ENCODE assay signal across 23 cellular contexts in genomic region chr3:73472429-73472828, GRCh38.
"Had no signal": no experiment of that assay in that cellular context is flagged by ENCODE, and none has a peak within 500 bp of the region (broad histone marks: within the 10 kb centered on the region; RNA-seq: fewer than 3 reads in every experiment).

No MANE protein-coding gene starts in this region.

- H3K36me3 ChIP-seq: sigmoid colon, thoracic aorta, WERI-Rb-1 had no signal

- DNase-seq: activated CD4-positive, alpha-beta T cell treated with anti-CD3 and anti-CD28 coated beads for 1 hour; activated CD4-positive, alpha-beta T cell treated with anti-CD3 and anti-CD28 coated beads, Interleukin-2, amount 50 U/mL, for 1 hour; activated CD8-positive, alpha-beta T cell treated with anti-CD3 and anti-CD28 coated beads, Interleukin-2, amount 10 ng/mL, durations not matched to agents 7 days and 5 days; activated gamma-delta T cell; activated naive CD4-positive, alpha-beta T cell treated with anti-CD3 and anti-CD28 coated beads, Interleukin-2, amount 50 U/mL, for 16 hours; activated naive CD8-positive, alpha-beta T cell treated with anti-CD3 and anti-CD28 coated beads, Interleukin-2, amount 50 U/mL, for 24 hours; caudate nucleus; effector memory CD4-positive, alpha-beta T cell; foreskin melanocyte; hippocampal formation; left ventricle myocardium superior; nephron progenitor cell; sigmoid colon; stimulated activated CD4-positive, alpha-beta T cell treated with anti-CD3 and anti-CD28 coated beads, Interleukin-15, amount 100 ng/mL, for 24 hours; stimulated activated CD4-positive, alpha-beta T cell treated with anti-CD3 and anti-CD28 coated beads, Interleukin-2, amount 100 ng/mL, for 48 hours; stimulated activated CD8-positive, alpha-beta memory T cell treated with anti-CD3 and anti-CD28 coated beads, Interleukin-4, amount 100 ng/mL, for 48 hours; stimulated activated naive B cell treated with anti-CD40 and anti-IgM and Interleukin-4, amounts not matched to agents 10 μg/mL and 1 μg/mL and 100 μg/mL, for 72 hours; T-helper 1 cell; WERI-Rb-1 had no signal

- H3K9me3 ChIP-seq: sigmoid colon, thoracic aorta had no signal

- ATAC-seq: activated CD8-positive, alpha-beta T cell treated with anti-CD3 and anti-CD28 coated beads, Interleukin-2, amount 10 ng/mL, durations not matched to agents 7 days and 5 days; activated naive CD8-positive, alpha-beta T cell treated with anti-CD3 and anti-CD28 coated beads, Interleukin-2, amount 50 U/mL, for 24 hours; esophagus mucosa; stimulated activated naive B cell treated with anti-CD40 and anti-IgM and Interleukin-4, amounts not matched to agents 10 μg/mL and 1 μg/mL and 100 μg/mL, for 72 hours had no signal

- H3K4me3 ChIP-seq: sigmoid colon, smooth muscle cell, thoracic aorta had no signal

- FAIRE-seq: TTC549 had no signal

- H3K27me3 ChIP-seq: sigmoid colon had no signal

- H3K27ac ChIP-seq: thoracic aorta, WERI-Rb-1 had no signal
